Comparison of ENCODE assay signal across 1 cellular context in the genomic region with DNA sequence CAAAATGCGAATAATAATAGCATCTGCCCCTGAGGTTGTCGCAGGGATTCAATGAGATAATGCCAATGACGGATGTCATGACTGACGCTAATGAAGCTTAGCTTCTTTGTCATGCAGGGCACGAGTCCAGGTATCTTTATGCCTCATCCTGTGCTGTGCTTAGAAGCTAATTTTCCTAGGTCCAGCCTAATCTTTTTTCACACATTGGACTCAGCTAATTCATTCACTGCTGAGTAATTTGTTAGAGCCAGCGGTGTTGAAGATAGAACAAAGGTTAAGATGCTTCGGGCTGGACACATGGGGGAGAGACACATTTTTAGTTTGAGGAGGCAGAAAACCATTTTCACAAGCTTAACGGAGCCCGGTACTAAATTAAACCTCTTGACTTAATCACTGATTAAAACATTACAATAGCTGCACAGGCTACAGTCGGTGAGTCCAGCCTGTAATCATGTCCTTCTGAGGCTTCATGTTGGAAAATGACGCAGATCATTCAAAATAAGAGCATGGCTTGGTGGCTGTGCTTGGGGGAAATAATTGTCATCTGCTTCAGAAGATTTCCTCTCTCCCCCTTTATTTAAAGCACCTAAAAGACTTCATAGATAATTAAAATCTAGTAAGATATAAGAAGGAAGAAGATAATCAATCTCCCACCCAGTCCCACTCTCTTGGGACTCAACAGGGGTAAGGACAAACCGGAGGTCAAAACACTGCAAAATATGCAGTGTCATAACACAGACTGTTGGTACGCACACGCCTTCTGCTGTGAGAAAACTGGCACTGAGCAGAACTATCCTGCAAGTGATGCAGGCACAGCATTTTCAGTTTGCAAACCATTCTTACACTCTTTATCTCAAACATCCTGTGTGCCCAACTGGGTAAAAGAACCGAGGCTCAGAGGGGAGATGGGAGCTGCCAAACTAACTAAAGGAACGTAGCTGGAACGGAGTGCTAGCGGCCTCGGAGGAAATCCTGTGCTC.
TF ChIP-seq lines count a peak whose summit lies in the region.

No MANE protein-coding gene starts in this region.

TF ChIP-seq in K562, 482 proteins besides CTCF, POLR2A, EP300 and RAD21 (continued from another document and continues in another):
- TF ChIP-seq, protein P1, sequence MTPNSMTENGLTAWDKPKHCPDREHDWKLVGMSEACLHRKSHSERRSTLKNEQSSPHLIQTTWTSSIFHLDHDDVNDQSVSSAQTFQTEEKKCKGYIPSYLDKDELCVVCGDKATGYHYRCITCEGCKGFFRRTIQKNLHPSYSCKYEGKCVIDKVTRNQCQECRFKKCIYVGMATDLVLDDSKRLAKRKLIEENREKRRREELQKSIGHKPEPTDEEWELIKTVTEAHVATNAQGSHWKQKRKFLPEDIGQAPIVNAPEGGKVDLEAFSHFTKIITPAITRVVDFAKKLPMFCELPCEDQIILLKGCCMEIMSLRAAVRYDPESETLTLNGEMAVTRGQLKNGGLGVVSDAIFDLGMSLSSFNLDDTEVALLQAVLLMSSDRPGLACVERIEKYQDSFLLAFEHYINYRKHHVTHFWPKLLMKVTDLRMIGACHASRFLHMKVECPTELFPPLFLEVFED (CRISPR knock-in tag; conservative IDR thresholded peaks at IDR 0.05): no peak
- TF ChIP-seq, protein P2, sequence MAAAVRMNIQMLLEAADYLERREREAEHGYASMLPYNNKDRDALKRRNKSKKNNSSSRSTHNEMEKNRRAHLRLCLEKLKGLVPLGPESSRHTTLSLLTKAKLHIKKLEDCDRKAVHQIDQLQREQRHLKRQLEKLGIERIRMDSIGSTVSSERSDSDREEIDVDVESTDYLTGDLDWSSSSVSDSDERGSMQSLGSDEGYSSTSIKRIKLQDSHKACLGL (CRISPR knock-in tag; IDR thresholded peaks at IDR 0.05; ENCODE audit: borderline replicate concordance, poor library complexity, severe bottlenecking): no peak
- TF ChIP-seq GABPB2 (CRISPR knock-in tag; conservative IDR thresholded peaks at IDR 0.05): no peak; the same call in 1 of the 2 replicates
- TF ChIP-seq, protein P3, sequence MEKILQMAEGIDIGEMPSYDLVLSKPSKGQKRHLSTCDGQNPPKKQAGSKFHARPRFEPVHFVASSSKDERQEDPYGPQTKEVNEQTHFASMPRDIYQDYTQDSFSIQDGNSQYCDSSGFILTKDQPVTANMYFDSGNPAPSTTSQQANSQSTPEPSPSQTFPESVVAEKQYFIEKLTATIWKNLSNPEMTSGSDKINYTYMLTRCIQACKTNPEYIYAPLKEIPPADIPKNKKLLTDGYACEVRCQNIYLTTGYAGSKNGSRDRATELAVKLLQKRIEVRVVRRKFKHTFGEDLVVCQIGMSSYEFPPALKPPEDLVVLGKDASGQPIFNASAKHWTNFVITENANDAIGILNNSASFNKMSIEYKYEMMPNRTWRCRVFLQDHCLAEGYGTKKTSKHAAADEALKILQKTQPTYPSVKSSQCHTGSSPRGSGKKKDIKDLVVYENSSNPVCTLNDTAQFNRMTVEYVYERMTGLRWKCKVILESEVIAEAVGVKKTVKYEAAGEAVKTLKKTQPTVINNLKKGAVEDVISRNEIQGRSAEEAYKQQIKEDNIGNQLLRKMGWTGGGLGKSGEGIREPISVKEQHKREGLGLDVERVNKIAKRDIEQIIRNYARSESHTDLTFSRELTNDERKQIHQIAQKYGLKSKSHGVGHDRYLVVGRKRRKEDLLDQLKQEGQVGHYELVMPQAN (IDR thresholded peaks at IDR 0.05; ENCODE audit: borderline replicate concordance): no peak
- no peak for TF ChIP-seq NR2C2 (CRISPR knock-in tag; IDR thresholded peaks at IDR 0.05)
- TF ChIP-seq NR2C2 (tag; IDR thresholded peaks at IDR 0.05): peak; percentile 50
- no peak for TF ChIP-seq XRCC3 (IDR thresholded peaks at IDR 0.05)
- TF ChIP-seq ETV5 (CRISPR knock-in tag; IDR thresholded peaks at IDR 0.05; ENCODE audit: low read depth): no peak
- 0 out of 2 replicates have a peak, but pooled peaks have one; percentile 28 for TF ChIP-seq MECOM (CRISPR knock-in tag; IDR thresholded peaks at IDR 0.05)
- TF ChIP-seq PTRF (tag; IDR thresholded peaks at IDR 0.05): no peak
- TF ChIP-seq TBP (optimal IDR thresholded peaks at IDR 0.05; ENCODE audit: low read depth, low read length): no peak
- no peak for TF ChIP-seq CBX5 (IDR thresholded peaks at IDR 0.05; ENCODE audit: borderline replicate concordance, low read depth)
- TF ChIP-seq, protein P4, sequence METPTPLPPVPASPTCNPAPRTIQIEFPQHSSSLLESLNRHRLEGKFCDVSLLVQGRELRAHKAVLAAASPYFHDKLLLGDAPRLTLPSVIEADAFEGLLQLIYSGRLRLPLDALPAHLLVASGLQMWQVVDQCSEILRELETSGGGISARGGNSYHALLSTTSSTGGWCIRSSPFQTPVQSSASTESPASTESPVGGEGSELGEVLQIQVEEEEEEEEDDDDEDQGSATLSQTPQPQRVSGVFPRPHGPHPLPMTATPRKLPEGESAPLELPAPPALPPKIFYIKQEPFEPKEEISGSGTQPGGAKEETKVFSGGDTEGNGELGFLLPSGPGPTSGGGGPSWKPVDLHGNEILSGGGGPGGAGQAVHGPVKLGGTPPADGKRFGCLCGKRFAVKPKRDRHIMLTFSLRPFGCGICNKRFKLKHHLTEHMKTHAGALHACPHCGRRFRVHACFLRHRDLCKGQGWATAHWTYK (CRISPR knock-in tag; IDR thresholded peaks at IDR 0.05): no peak
- TF ChIP-seq TEAD4 (IDR thresholded peaks at IDR 0.05; ENCODE audit: low read length): peak; percentile 70
- TF ChIP-seq TEAD4 (CRISPR knock-in tag; IDR thresholded peaks at IDR 0.05; ENCODE audit: borderline replicate concordance): no peak
- no peak for TF ChIP-seq ZNF778 (CRISPR knock-in tag; IDR thresholded peaks at IDR 0.05)
- TF ChIP-seq KLF16 (IDR thresholded peaks at IDR 0.05): 0 out of 2 replicates have a peak, but pooled peaks have one; percentile 40
- TF ChIP-seq PBX2 (CRISPR knock-in tag; IDR thresholded peaks at IDR 0.05; ENCODE audit: low read depth): no peak
- TF ChIP-seq PBX2 (tag; conservative IDR thresholded peaks at IDR 0.05; ENCODE audit: low read depth): peak; percentile 80
- no peak for TF ChIP-seq THRAP3 (IDR thresholded peaks at IDR 0.05; ENCODE audit: borderline replicate concordance)
- 0 out of 2 replicates have a peak, but pooled peaks have one; percentile 21 for TF ChIP-seq BACH1 (tag; IDR thresholded peaks at IDR 0.05)
- peak; percentile 43; the same call in 1 of the 2 replicates for TF ChIP-seq ZNF644 (tag; IDR thresholded peaks at IDR 0.05; ENCODE audit: low read depth)
- peak; percentile 38; the same call in 1 of the 2 replicates for TF ChIP-seq NFIC (IDR thresholded peaks at IDR 0.05)
- no peak for TF ChIP-seq DMBX1 (CRISPR knock-in tag; IDR thresholded peaks at IDR 0.05; ENCODE audit: borderline replicate concordance)
- TF ChIP-seq XRCC4 (IDR thresholded peaks at IDR 0.05; ENCODE audit: extremely low read depth, insufficient read depth, insufficient read length): no peak
- peak; percentile 71 for TF ChIP-seq SOX6 (IDR thresholded peaks at IDR 0.05)
- TF ChIP-seq ZEB2 (IDR thresholded peaks at IDR 0.05): 0 out of 2 replicates have a peak, but pooled peaks have one; percentile 17
- TF ChIP-seq HMGXB4 (CRISPR knock-in tag; IDR thresholded peaks at IDR 0.05): no peak
- TF ChIP-seq IFI16 (CRISPR knock-in tag; IDR thresholded peaks at IDR 0.05): no peak
- TF ChIP-seq HOMEZ (CRISPR knock-in tag; IDR thresholded peaks at IDR 0.05): no peak
- TF ChIP-seq, protein P5, sequence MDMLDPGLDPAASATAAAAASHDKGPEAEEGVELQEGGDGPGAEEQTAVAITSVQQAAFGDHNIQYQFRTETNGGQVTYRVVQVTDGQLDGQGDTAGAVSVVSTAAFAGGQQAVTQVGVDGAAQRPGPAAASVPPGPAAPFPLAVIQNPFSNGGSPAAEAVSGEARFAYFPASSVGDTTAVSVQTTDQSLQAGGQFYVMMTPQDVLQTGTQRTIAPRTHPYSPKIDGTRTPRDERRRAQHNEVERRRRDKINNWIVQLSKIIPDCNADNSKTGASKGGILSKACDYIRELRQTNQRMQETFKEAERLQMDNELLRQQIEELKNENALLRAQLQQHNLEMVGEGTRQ (CRISPR knock-in tag; IDR thresholded peaks at IDR 0.05): no peak
- no peak for TF ChIP-seq DEAF1 (CRISPR knock-in tag; IDR thresholded peaks at IDR 0.05)
- no peak for TF ChIP-seq KDM4B (IDR thresholded peaks at IDR 0.05; ENCODE audit: borderline replicate concordance in 2 of 2, low read depth in 1 of 2)
- TF ChIP-seq NCOA1 (IDR thresholded peaks at IDR 0.05; ENCODE audit: low read depth): no peak
- TF ChIP-seq ELF1 (tag; IDR thresholded peaks at IDR 0.05): 0 out of 2 replicates have a peak, but pooled peaks have one; percentile 17
- peak; percentile 77 for TF ChIP-seq MYNN (IDR thresholded peaks at IDR 0.05)
- no peak for TF ChIP-seq MYNN (CRISPR knock-in tag; IDR thresholded peaks at IDR 0.05)
- TF ChIP-seq CBFA2T2 (conservative IDR thresholded peaks at IDR 0.05): no peak; the same call in 1 of the 2 replicates
- no peak for TF ChIP-seq MLLT1 (IDR thresholded peaks at IDR 0.05)
- no peak for TF ChIP-seq ZNF121 (CRISPR knock-in tag; conservative IDR thresholded peaks at IDR 0.05)
- TF ChIP-seq ZNF143 (CRISPR knock-in tag; IDR thresholded peaks at IDR 0.05): no peak
- no peak for TF ChIP-seq GATAD2A (IDR thresholded peaks at IDR 0.05)
- 0 out of 2 replicates have a peak, but pooled peaks have one; percentile 33 for TF ChIP-seq LEF1 (IDR thresholded peaks at IDR 0.05)
- no peak for TF ChIP-seq U2AF1 (optimal IDR thresholded peaks at IDR 0.05; ENCODE audit: low read depth, low read length)
- no peak for TF ChIP-seq MTA2 (IDR thresholded peaks at IDR 0.05; ENCODE audit: low read depth)
- TF ChIP-seq ZNF224 (CRISPR knock-in tag; IDR thresholded peaks at IDR 0.05): no peak
- no peak for TF ChIP-seq CCAR2 (IDR thresholded peaks at IDR 0.05; ENCODE audit: low read depth, low read length)
- peak; percentile 84 for TF ChIP-seq CBFA2T3 (IDR thresholded peaks at IDR 0.05)
- TF ChIP-seq ETS2 (tag; IDR thresholded peaks at IDR 0.05; ENCODE audit: borderline replicate concordance, poor library complexity, severe bottlenecking): no peak
- TF ChIP-seq RBM34 (IDR thresholded peaks at IDR 0.05; ENCODE audit: borderline replicate concordance, insufficient read depth, low read length): no peak
- TF ChIP-seq CREM (IDR thresholded peaks at IDR 0.05; ENCODE audit: low read depth): peak; percentile 63
